Comparison of ENCODE assay signal across 1 cellular context in the genomic region with DNA sequence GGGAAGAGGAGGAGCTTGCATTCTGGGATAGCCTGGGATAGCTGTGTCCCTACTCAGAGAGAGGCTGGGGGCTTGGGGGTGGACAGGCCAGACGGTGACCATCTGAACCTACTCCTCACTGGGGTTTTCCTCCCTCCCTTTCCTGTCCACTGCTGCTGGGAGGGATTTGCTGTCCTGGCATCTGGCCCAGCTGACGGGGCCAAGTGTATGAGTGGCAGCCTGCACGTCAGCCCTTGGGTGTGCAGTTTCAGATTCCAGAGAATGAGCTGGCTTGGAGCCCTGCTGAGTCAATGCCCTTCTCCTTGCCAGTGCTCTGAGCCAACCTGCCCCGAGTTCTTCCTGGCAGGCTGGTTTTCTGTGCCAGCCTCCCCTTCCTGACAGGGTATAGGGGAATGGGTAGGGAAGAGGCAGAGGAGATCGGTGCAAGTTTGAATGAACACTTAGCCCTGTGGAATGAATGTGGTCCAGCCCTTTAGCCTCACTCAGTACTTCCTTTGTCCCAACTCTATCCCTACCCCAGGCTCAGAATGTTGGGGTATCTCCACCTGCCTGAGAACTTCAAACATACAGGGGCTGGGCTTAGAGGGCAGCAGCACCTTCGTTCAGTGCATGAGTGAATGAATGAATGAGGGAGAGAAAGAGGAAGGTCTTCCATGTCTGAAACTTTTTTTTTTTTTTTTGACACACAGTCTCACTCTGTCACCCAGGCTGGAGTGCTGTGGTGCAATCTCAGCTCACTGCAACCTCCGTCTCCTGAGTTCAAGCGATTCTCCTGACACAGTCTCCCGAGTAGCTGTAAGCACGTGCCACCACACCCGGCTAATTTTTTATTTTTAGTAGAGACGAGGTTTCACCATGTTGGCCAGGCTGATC.
TF ChIP-seq lines count a peak whose summit lies in the region.

No MANE protein-coding gene starts in this region.

TF ChIP-seq in endothelial cell of umbilical vein, 7 proteins besides CTCF, POLR2A, EP300 and RAD21:
- TF ChIP-seq POLR2AphosphoS5 (IDR thresholded peaks at IDR 0.05; ENCODE audit: insufficient read depth, low read depth, low read length) (peak; percentile 93), GATA2 (IDR thresholded peaks at IDR 0.05; ENCODE audit: insufficient read depth, insufficient read length, low read depth, low read length) (no peak), JUN (IDR thresholded peaks at IDR 0.05; ENCODE audit: borderline replicate concordance, insufficient read depth, insufficient read length, low read depth) (peak; percentile 59), EZH2 (IDR thresholded peaks at IDR 0.05; ENCODE audit: borderline replicate concordance, low read depth, low read length, severe bottlenecking) (no peak), FOS (IDR thresholded peaks at IDR 0.05; ENCODE audit: borderline replicate concordance, insufficient read depth, low read length) (peak; percentile 87), MYC (IDR thresholded peaks at IDR 0.05; ENCODE audit: low read depth, low read length) (no peak)
- TF ChIP-seq, protein P1, sequence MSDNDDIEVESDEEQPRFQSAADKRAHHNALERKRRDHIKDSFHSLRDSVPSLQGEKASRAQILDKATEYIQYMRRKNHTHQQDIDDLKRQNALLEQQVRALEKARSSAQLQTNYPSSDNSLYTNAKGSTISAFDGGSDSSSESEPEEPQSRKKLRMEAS (IDR thresholded peaks at IDR 0.05; ENCODE audit: insufficient read depth, insufficient read length), result no peak
